In the genomic region with DNA sequence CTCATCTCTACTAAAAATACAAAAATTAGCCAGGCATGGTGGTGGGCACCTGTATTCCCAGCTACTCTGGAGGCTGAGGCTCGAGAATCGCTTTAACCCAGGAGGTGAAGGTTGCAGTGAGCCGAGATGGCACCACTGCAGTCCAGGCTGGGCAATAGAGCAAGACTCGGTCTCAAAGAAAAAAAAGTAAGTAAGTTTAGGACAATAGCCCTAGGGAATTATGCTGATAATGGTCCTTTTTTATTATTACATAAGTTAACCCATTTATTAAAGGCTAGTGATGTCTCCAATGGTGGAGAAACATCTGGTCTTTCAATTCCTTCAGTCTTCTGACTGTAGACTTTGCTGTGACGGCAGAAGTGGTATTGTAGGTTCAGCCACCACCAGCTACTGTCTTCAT, we compare ENCODE assay signal across 17 cellular contexts. TPM values are rescaled to one million over a fixed set of nuclear protein-coding genes. Genes with fewer than 3 reads are reported as not detected.
DNase-seq lines count a peak whose midpoint lies in the region; ATAC-seq, FAIRE-seq and TF ChIP-seq lines count a peak whose summit lies in the region.
"Had no signal": no experiment of that assay in that cellular context is flagged by ENCODE, and none has a peak within 500 bp of the region (broad histone marks: within the 10 kb centered on the region; RNA-seq: fewer than 3 reads in every experiment).

No MANE protein-coding gene starts in this region.

- H3K79me2 ChIP-seq in HCT116 (ENCODE audit: insufficient read depth, low read length), result peaks cover 12% of the 10 kb centered on the region
- peaks cover 33% of the 10 kb centered on the region for H3K79me2 ChIP-seq in PC-9 (ENCODE audit: low read depth)
- H3K79me2 ChIP-seq in endothelial cell of umbilical vein (ENCODE audit: control insufficient read depth, insufficient read depth, low read length), result no peaks in the 10 kb centered on the region

- H3K4me2 ChIP-seq in HCT116 (ENCODE audit: low read length) (peak overlapping the region; percentile 77), PC-9 (peak overlapping the region; percentile 71), endothelial cell of umbilical vein (ENCODE audit: insufficient read depth, low read length) (peak overlapping the region; percentile 35)
- H3K4me2 ChIP-seq: BLaER1 had no signal

- H3K4me3 ChIP-seq in HCT116 (replicated peaks in 1 of 2; ENCODE audit: low read depth in 1 of 2, low read length in 2 of 2), result no peak overlapping the region
- H3K4me3 ChIP-seq in PC-9, result no peak overlapping the region
- H3K4me3 ChIP-seq in endothelial cell of umbilical vein (replicated peaks in 1 of 3; ENCODE audit: insufficient read depth in 1 of 3, low read depth in 1 of 3, low read length in 3 of 3), result no peak overlapping the region
- H3K4me3 ChIP-seq: BLaER1, K562 had no signal

- H4K20me1 ChIP-seq in HCT116 (ENCODE audit: insufficient read depth) (no peaks in the 10 kb centered on the region), PC-9 (ENCODE audit: insufficient read depth) (no peaks in the 10 kb centered on the region), endothelial cell of umbilical vein (replicated peaks; ENCODE audit: control insufficient read depth, extremely low read depth, insufficient read depth, low read length) (no peaks in the 10 kb centered on the region)
- H4K20me1 ChIP-seq: BLaER1 had no signal

- BruUV-seq in HCT116 (replicated peaks; lab: Mats Ljungman, UMichigan) (TSS peak; percentile 29), PC-9 (replicated peaks; lab: Mats Ljungman, UMichigan) (no TSS peak), endothelial cell of umbilical vein (replicated peaks; lab: Mats Ljungman, UMichigan) (no TSS peak)

- TF ChIP-seq POLR2A in HCT116 (IDR thresholded peaks at IDR 0.05; ENCODE audit: borderline replicate concordance, extremely low read depth, insufficient read depth, insufficient read length), result no peak
- no peak for TF ChIP-seq POLR2A in endothelial cell of umbilical vein (IDR thresholded peaks at IDR 0.05; ENCODE audit: low read depth, low read length)

- H2AFZ ChIP-seq in HCT116 (ENCODE audit: low read depth, low read length, poor library complexity, severe bottlenecking), result no peak overlapping the region
- no peak overlapping the region for H2AFZ ChIP-seq in PC-9
- H2AFZ ChIP-seq in endothelial cell of umbilical vein (ENCODE audit: low read depth, low read length), result no peak overlapping the region

- peaks cover 71% of the 10 kb centered on the region for H3F3A ChIP-seq in PC-9 (ENCODE audit: insufficient read depth, low read depth)

- DNase-seq in HCT116 (ENCODE audit: low read depth, low spot score) (no peak), PC-9 (no peak), endothelial cell of umbilical vein (ENCODE audit: low read depth, low spot score) (no peak)
- DNase-seq in stimulated activated CD4-positive, alpha-beta T cell treated with anti-CD3 and anti-CD28 coated beads, Interleukin-2, amount 100 ng/mL, for 24 hours, result no peak
- DNase-seq: AML-193; CD8-positive, alpha-beta memory T cell; DND-41; GDM1 had no signal

- POLR2A ChIA-PET in HCT116 (lab: Charles Lee), result interaction anchor here (0.9 to 2.5 kb wide), 2 partner anchors 50 to 59 kb away, joined by 4 to 7 read pairs; partner anchors contain the start of gene GPRC5A
- POLR2A ChIA-PET in PC-9 (lab: Charles Lee; ENCODE audit: unreplicated experiment), result no interaction called here
- POLR2A ChIA-PET in endothelial cell of umbilical vein (lab: Charles Lee), result interaction anchor here (0.8 kb wide), 1 partner anchor 51 kb away, joined by 3 read pairs; the partner anchor contains the start of gene GPRC5A

- no peak for TF ChIP-seq CTCF in HCT116 (IDR thresholded peaks at IDR 0.05 in 2 of 3, conservative IDR thresholded peaks at IDR 0.05 in 1 of 3; ENCODE audit: borderline replicate concordance in 1 of 3, insufficient read depth in 1 of 3, low read depth in 2 of 3, low read length in 2 of 3)
- TF ChIP-seq CTCF in PC-9 (conservative IDR thresholded peaks at IDR 0.05), result no peak
- no peak for TF ChIP-seq CTCF in endothelial cell of umbilical vein (IDR thresholded peaks at IDR 0.05; ENCODE audit: extremely low read depth in 1 of 2, insufficient read depth in 1 of 2, low read depth in 1 of 2, low read length in 2 of 2)

- dilution Hi-C loops in endothelial cell of umbilical vein (cut with MboI; ENCODE audit: extremely low pct_ligation_motif_present, low sequenced_read_pairs), result no loop called here

- H3K36me3 ChIP-seq in HCT116 (ENCODE audit: control insufficient read depth in 1 of 2, insufficient read depth in 2 of 2, low read length in 2 of 2), result 0 out of 4 replicates have a peak, but pooled peaks cover 0 to 13% of the 10 kb centered on the region in 2 experiments
- peaks cover 31% of the 10 kb centered on the region for H3K36me3 ChIP-seq in PC-9 (ENCODE audit: low read depth)
- H3K36me3 ChIP-seq in endothelial cell of umbilical vein (ENCODE audit: control insufficient read depth in 2 of 2, extremely low read depth in 1 of 2, insufficient read depth in 2 of 2, low read length in 2 of 2), result no peaks in the 10 kb centered on the region

- RAD21 ChIA-PET in HCT116 (lab: Charles Lee; ENCODE audit: low non-redundant PET in 1 of 2, low total read pairs in 2 of 2, uncharacterized antibody in 2 of 2, unreplicated experiment in 2 of 2), result no interaction called here

- peak overlapping the region; percentile 85 for H3K27ac ChIP-seq in HCT116 (ENCODE audit: low read depth, low read length)
- H3K27ac ChIP-seq in PC-9, result peak overlapping the region; percentile 99
- peak overlapping the region; percentile 91 for H3K27ac ChIP-seq in endothelial cell of umbilical vein (ENCODE audit: insufficient read depth, low read depth, low read length)
- H3K27ac ChIP-seq: BLaER1, HL-60 had no signal

- no peaks in the 10 kb centered on the region for H3K9me1 ChIP-seq in endothelial cell of umbilical vein (replicated peaks; ENCODE audit: control insufficient read depth, extremely low read depth, insufficient read depth, low read length)

- CTCF ChIA-PET in HCT116 (lab: Charles Lee) (no interaction called here), PC-9 (lab: Charles Lee) (no interaction called here), endothelial cell of umbilical vein (lab: Charles Lee) (interaction anchor here (1.0 kb wide), 1 partner anchor 372 kb away, joined by 4 read pairs; no protein-coding TSS in a partner anchor)

- no peak for TF ChIP-seq RAD21 in HCT116 (IDR thresholded peaks at IDR 0.05; ENCODE audit: low read depth)

- intact Hi-C loops in HCT116 (cut with micrococcal nuclease) (loop anchor here (1.0 to 2.0 kb wide), 2 partner anchors 32 to 51 kb away; partner anchors contain the start of gene GPRC5A), PC-9 (cut with micrococcal nuclease; ENCODE audit: unreplicated experiment) (loop anchor here (1.0 kb wide), 3 partner anchors 32 to 51 kb away; partner anchors contain the start of gene GPRC5A), endothelial cell of umbilical vein (cut with micrococcal nuclease) (loop anchor here (1.0 kb wide), 1 partner anchor 32 kb away; no protein-coding TSS in a partner anchor)

- H3K4me1 ChIP-seq in HCT116 (ENCODE audit: control insufficient read depth in 1 of 2, insufficient read depth in 2 of 2, low read length in 2 of 2) (peaks cover 81 to 92% of the 10 kb centered on the region in 2 experiments), PC-9 (replicated peaks; ENCODE audit: insufficient read depth) (peaks cover 76% of the 10 kb centered on the region), endothelial cell of umbilical vein (ENCODE audit: control insufficient read depth, extremely low read depth, insufficient read depth, low read length) (peaks cover 57% of the 10 kb centered on the region)
- H3K4me1 ChIP-seq: BLaER1 had no signal

- peak overlapping the region; percentile 66 for H3K9ac ChIP-seq in HCT116 (ENCODE audit: low read length)
- H3K9ac ChIP-seq in endothelial cell of umbilical vein (replicated peaks; ENCODE audit: extremely low read depth, insufficient read depth, low read length), result peak overlapping the region; percentile 6
- H3K9ac ChIP-seq: BLaER1 had no signal

- H3K9me3 ChIP-seq in HCT116 (ENCODE audit: control insufficient read depth in 1 of 2, insufficient read depth in 1 of 2, low read depth in 1 of 2, low read length in 2 of 2) (no peaks in the 10 kb centered on the region), PC-9 (ENCODE audit: insufficient read depth, low read depth) (no peaks in the 10 kb centered on the region), endothelial cell of umbilical vein (replicated peaks; ENCODE audit: control insufficient read depth, insufficient read depth, low read length) (no peaks in the 10 kb centered on the region)
- H3K9me3 ChIP-seq: BLaER1, Caco-2 had no signal

- H3K9me2 ChIP-seq in HCT116 (ENCODE audit: insufficient read depth) (no peaks in the 10 kb centered on the region), PC-9 (ENCODE audit: insufficient read depth) (no peaks in the 10 kb centered on the region)

- ATAC-seq in HCT116 (no peak), HG03108 (IDR thresholded peaks at IDR 0.05; ENCODE audit: unreplicated experiment) (no peak), GM21381 (IDR thresholded peaks at IDR 0.05; ENCODE audit: unreplicated experiment) (no peak), HG03439 (IDR thresholded peaks at IDR 0.05; ENCODE audit: unreplicated experiment) (no peak)
- ATAC-seq: K562 had no signal

- no peaks in the 10 kb centered on the region for H3K27me3 ChIP-seq in HCT116 (ENCODE audit: insufficient read depth, low read length)
- H3K27me3 ChIP-seq in PC-9 (ENCODE audit: insufficient read depth, low read depth), result no peaks in the 10 kb centered on the region
- H3K27me3 ChIP-seq in endothelial cell of umbilical vein (ENCODE audit: control insufficient read depth in 2 of 2, insufficient read depth in 2 of 2, low read length in 2 of 2), result no peaks in the 10 kb centered on the region
- H3K27me3 ChIP-seq: BLaER1 had no signal

- no peak for FAIRE-seq in endothelial cell of umbilical vein (lab: Jason Lieb, UNC)
- FAIRE-seq: GM12892, GM19239, K562 had no signal

RNA-seq across cellular contexts. Expression of gene DDX47, which starts 27.4 kb away (rescaled TPM):
- total RNA-seq in HCT116 (2021; ENCODE audit: unreplicated experiment) (103 TPM), PC-9 (2021) (192 and 196 TPM in 2 replicates), endothelial cell of umbilical vein (74.6 and 75.2 TPM in 2 replicates)
- 47.9 and 52.6 TPM in 2 replicates for polyA plus RNA-seq in HCT116 (2012)
- polyA plus RNA-seq in endothelial cell of umbilical vein, result 52.5 and 73.4 TPM in 2 replicates
- polyA plus RNA-seq in endothelial cell of umbilical vein (2011; cell fraction: cytosol; rRNA removed), result 71.1 and 74.7 TPM in 2 replicates
- 190 and 261 TPM in 2 replicates for polyA plus RNA-seq in endothelial cell of umbilical vein (2011; cell fraction: nucleus; rRNA removed)
- polyA plus RNA-seq in endothelial cell of umbilical vein (2012), result 71.0 and 96.4 TPM in 2 replicates
- 51.8 and 75.8 TPM in 2 replicates for polyA minus RNA-seq in endothelial cell of umbilical vein
- 33.4 TPM for polyA minus RNA-seq in endothelial cell of umbilical vein (2011; cell fraction: cytosol; rRNA and poly(A)+ RNA removed)
- polyA minus RNA-seq in endothelial cell of umbilical vein (2011; cell fraction: nucleus; rRNA and poly(A)+ RNA removed), result 80.8 and 105 TPM in 2 replicates

RNA-seq across cellular contexts. Expression of gene GPRC5A, which starts 50.9 kb away (rescaled TPM):
- total RNA-seq in HCT116 (2021; ENCODE audit: unreplicated experiment), result 305 TPM
- 200 and 379 TPM in 2 replicates for polyA plus RNA-seq in HCT116 (2012)
- 468 and 642 TPM in 2 replicates for total RNA-seq in PC-9 (2021)
- 17.6 and 22.7 TPM in 2 replicates for total RNA-seq in endothelial cell of umbilical vein
- polyA plus RNA-seq in endothelial cell of umbilical vein, result 82.9 and 86.4 TPM in 2 replicates
- polyA plus RNA-seq in endothelial cell of umbilical vein (2011; cell fraction: cytosol; rRNA removed), result 51.2 and 52.4 TPM in 2 replicates
- polyA plus RNA-seq in endothelial cell of umbilical vein (2011; cell fraction: nucleus; rRNA removed), result 49.8 and 59.1 TPM in 2 replicates
- polyA plus RNA-seq in endothelial cell of umbilical vein (2012), result 59.9 and 61.4 TPM in 2 replicates
- 231 and 240 TPM in 2 replicates for polyA minus RNA-seq in endothelial cell of umbilical vein
- polyA minus RNA-seq in endothelial cell of umbilical vein (2011; cell fraction: cytosol; rRNA and poly(A)+ RNA removed), result 189 TPM
- polyA minus RNA-seq in endothelial cell of umbilical vein (2011; cell fraction: nucleus; rRNA and poly(A)+ RNA removed), result 53.6 and 78.0 TPM in 2 replicates
- total RNA-seq: CD8-positive, alpha-beta memory T cell had no signal
- polyA plus RNA-seq: CD8-positive, alpha-beta memory T cell had no signal

RNA-seq across cellular contexts. Expression of gene APOLD1, which starts 55.0 kb away (rescaled TPM):
- 3.9 TPM for total RNA-seq in HCT116 (2021; ENCODE audit: unreplicated experiment)
- polyA plus RNA-seq in HCT116 (2012), result 1.6 and 2.5 TPM in 2 replicates
- total RNA-seq in PC-9 (2021), result 23.3 and 24.9 TPM in 2 replicates
- total RNA-seq in endothelial cell of umbilical vein, result 5.3 and 6.0 TPM in 2 replicates
- 3.3 and 3.7 TPM in 2 replicates for polyA plus RNA-seq in endothelial cell of umbilical vein
- polyA plus RNA-seq in endothelial cell of umbilical vein (2011; cell fraction: cytosol; rRNA removed), result 3.6 and 4.2 TPM in 2 replicates
- polyA plus RNA-seq in endothelial cell of umbilical vein (2011; cell fraction: nucleus; rRNA removed), result 8.6 and 9.6 TPM in 2 replicates
- 4.7 and 6.3 TPM in 2 replicates for polyA plus RNA-seq in endothelial cell of umbilical vein (2012)
- 5.0 and 5.7 TPM in 2 replicates for polyA minus RNA-seq in endothelial cell of umbilical vein
- polyA minus RNA-seq in endothelial cell of umbilical vein (2011; cell fraction: cytosol; rRNA and poly(A)+ RNA removed), result 0.72 TPM
- 14.3 and 15.0 TPM in 2 replicates for polyA minus RNA-seq in endothelial cell of umbilical vein (2011; cell fraction: nucleus; rRNA and poly(A)+ RNA removed)

Comparison
In these comparisons a context has a peak if more than half of its experiments do, and no peak if none do; other contexts are left out.
1. RNA of gene GPRC5A, which starts 50.9 kb away (total RNA-seq): 468 to 642 TPM in PC-9 and 305 TPM in HCT116 (single experiment); 17.6 to 22.7 TPM in endothelial cell of umbilical vein; every median in the first group is over 10 times any median in the second.
2. Peak in every context shown above with its lines, with median percentiles within 50 percentile points of each other: H3K27ac ChIP-seq and H3K4me2 ChIP-seq.